10 cellular contexts compared by ENCODE assay signal in the genomic region with DNA sequence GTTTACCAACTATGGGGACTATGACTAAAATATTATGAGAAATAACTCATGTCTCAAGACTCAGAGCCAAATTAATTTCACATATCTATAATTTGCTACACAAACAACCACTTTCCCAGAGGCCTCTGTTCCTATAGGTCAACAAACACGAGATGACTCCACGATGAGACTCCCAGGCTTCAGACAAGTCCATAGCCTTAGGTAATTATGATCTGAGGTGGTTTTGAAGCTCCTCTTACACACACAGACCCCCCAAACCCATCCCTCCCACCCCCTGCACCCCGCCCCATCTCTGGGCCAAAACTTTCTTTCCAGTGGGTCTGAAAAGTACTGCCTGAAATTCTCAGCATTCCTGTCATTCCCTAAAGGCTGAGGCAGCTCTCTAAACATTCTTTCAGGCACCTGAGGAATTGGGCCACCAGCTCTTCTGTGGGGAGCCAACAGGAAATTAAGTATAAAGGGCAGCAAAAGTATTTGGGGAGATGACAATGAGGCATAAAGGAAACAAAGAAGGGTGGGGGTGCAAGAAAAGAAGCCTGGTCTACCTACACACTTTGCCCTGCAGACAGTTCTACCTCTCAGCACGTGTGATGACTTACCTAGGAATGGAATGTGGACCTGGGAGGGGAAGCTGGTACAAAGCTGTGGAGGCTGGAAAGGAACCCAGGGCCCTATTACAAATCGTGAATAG.
A peak's percentile ranks its signal among the peaks of the same experiment; 100 is the strongest.
DNase-seq lines count a peak whose midpoint lies in the region; ATAC-seq and TF ChIP-seq lines count a peak whose summit lies in the region.
"Had no signal": no experiment of that assay in that cellular context is flagged by ENCODE, and none has a peak within 500 bp of the region (broad histone marks: within the 10 kb centered on the region; RNA-seq: fewer than 3 reads in every experiment).

No MANE protein-coding gene starts in this region.

- no peak overlapping the region for H2BK120ac ChIP-seq in neuronal stem cell (ENCODE audit: low read depth, low read length)

- peaks cover 0 to 15% of the 10 kb centered on the region in 2 donors for H3K9me3 ChIP-seq in neuronal stem cell (replicated peaks in 1 of 2; ENCODE audit: control insufficient read depth in 2 of 2, insufficient read depth in 1 of 2, low read depth in 1 of 2, low read length in 2 of 2)

- no peak overlapping the region for H3K4me3 ChIP-seq in epithelial cell of esophagus (ENCODE audit: low read length)
- no peak overlapping the region for H3K4me3 ChIP-seq in neuronal stem cell (ENCODE audit: low read length in 2 of 2)

- peaks cover 0 to 1% of the 10 kb centered on the region in 2 donors for H3K36me3 ChIP-seq in neuronal stem cell (replicated peaks in 1 of 2; ENCODE audit: control insufficient read depth in 2 of 2, insufficient read depth in 2 of 2, low read length in 2 of 2)

- no peak overlapping the region for H3K14ac ChIP-seq in neuronal stem cell (ENCODE audit: low read length)

- peak overlapping the region; percentile 17 for H3K18ac ChIP-seq in neuronal stem cell (ENCODE audit: low read length)

- H3K4me1 ChIP-seq in neuronal stem cell (ENCODE audit: control insufficient read depth in 2 of 2, insufficient read depth in 1 of 2, low read depth in 1 of 2, low read length in 2 of 2) = peaks cover 2 to 11% of the 10 kb centered on the region in 2 donors

- H2AK5ac ChIP-seq in neuronal stem cell (ENCODE audit: low read depth, low read length) = no peak overlapping the region

- no peak overlapping the region for H3K4ac ChIP-seq in neuronal stem cell (ENCODE audit: low read length)

- no peak overlapping the region for H3K4me2 ChIP-seq in neuronal stem cell (ENCODE audit: insufficient read depth, low read length, poor library complexity, severe bottlenecking)
- H3K4me2 ChIP-seq: KMS-11 had no signal

- H4K91ac ChIP-seq in neuronal stem cell (ENCODE audit: low read depth, low read length, poor library complexity) = no peak overlapping the region

- H3K27ac ChIP-seq in neuronal stem cell (replicated peaks; ENCODE audit: low read length) = peak overlapping the region; percentile 93
- H3K27ac ChIP-seq: KMS-11 had no signal

- H3K79me1 ChIP-seq in neuronal stem cell (ENCODE audit: low read depth, low read length) = no peaks in the 10 kb centered on the region

- no peak overlapping the region for H2BK5ac ChIP-seq in neuronal stem cell (ENCODE audit: low read length)

- H3K27me3 ChIP-seq in neuronal stem cell (ENCODE audit: control insufficient read depth in 3 of 3, insufficient read depth in 3 of 3, low read depth in 1 of 3, low read length in 3 of 3) = no peaks in the 10 kb centered on the region

- H2BK15ac ChIP-seq in neuronal stem cell (ENCODE audit: low read length) = no peak overlapping the region

- no peak overlapping the region for H2AFZ ChIP-seq in neuronal stem cell (ENCODE audit: low read length)

- H2BK12ac ChIP-seq in neuronal stem cell (ENCODE audit: low read length) = no peak overlapping the region

- no CpG with 5 or more reads among the region's 5 CpGs for WGBS in neuronal stem cell (ENCODE audit: extremely low coverage in 2 of 2, insufficient read length in 2 of 2, insufficient replicate concordance in 1 of 2), 2 donors

- no peak overlapping the region for H4K8ac ChIP-seq in neuronal stem cell (ENCODE audit: low read depth, low read length)

- no peak for TF ChIP-seq CTCF in epithelial cell of esophagus (IDR thresholded peaks at IDR 0.05; ENCODE audit: insufficient read depth, low read depth, low read length, missing control alignments)

- H3K23ac ChIP-seq in neuronal stem cell (ENCODE audit: low read depth, low read length, poor library complexity) = no peak overlapping the region

- H3K9ac ChIP-seq in neuronal stem cell (ENCODE audit: low read depth, low read length, poor library complexity) = no peak overlapping the region
- H3K9ac ChIP-seq: KMS-11 had no signal

- ATAC-seq in GM21423 (IDR thresholded peaks at IDR 0.05; ENCODE audit: unreplicated experiment) (no peak), GM19463 (IDR thresholded peaks at IDR 0.05; ENCODE audit: unreplicated experiment) (no peak)
- ATAC-seq: activated CD8-positive, alpha-beta T cell treated with anti-CD3 and anti-CD28 coated beads, Interleukin-2, amount 10 ng/mL, durations not matched to agents 7 days and 5 days had no signal

- DNase-seq in DMS53 treated with DMSO at 0.1 percent for 48 hours (lab: John Stamatoyannopoulos, UW; ENCODE audit: unreplicated experiment) (peak; percentile 47), M059J (ENCODE audit: low read depth) (peak; percentile 98), epithelial cell of esophagus (ENCODE audit: low read depth) (peak; percentile 98), neuronal stem cell (ENCODE audit: low spot score) (peak; percentile 77)
- DNase-seq in activated CD4-positive, CD25-positive, alpha-beta regulatory T cell treated with anti-CD3 and anti-CD28 coated beads, Interleukin-2, amount 50 U/mL, for 72 hours = no peak
- no peak for DNase-seq in stimulated activated CD4-positive, alpha-beta T cell treated with anti-CD3 and anti-CD28 coated beads, Interleukin-15, amount 100 ng/mL, for 24 hours

Comparison
In these comparisons a context has a peak if more than half of its experiments do, and no peak if none do; other contexts are left out.
1. DNase-seq: peak in DMS53 treated with DMSO at 0.1 percent for 48 hours (single experiment), M059J (single experiment), epithelial cell of esophagus (single experiment) and neuronal stem cell (single experiment); none in activated CD4-positive, CD25-positive, alpha-beta regulatory T cell treated with anti-CD3 and anti-CD28 coated beads, Interleukin-2, amount 50 U/mL, for 72 hours (single experiment) and stimulated activated CD4-positive, alpha-beta T cell treated with anti-CD3 and anti-CD28 coated beads, Interleukin-15, amount 100 ng/mL, for 24 hours (single experiment).